ENCODE assay signal across 8 cellular contexts in the genomic region with DNA sequence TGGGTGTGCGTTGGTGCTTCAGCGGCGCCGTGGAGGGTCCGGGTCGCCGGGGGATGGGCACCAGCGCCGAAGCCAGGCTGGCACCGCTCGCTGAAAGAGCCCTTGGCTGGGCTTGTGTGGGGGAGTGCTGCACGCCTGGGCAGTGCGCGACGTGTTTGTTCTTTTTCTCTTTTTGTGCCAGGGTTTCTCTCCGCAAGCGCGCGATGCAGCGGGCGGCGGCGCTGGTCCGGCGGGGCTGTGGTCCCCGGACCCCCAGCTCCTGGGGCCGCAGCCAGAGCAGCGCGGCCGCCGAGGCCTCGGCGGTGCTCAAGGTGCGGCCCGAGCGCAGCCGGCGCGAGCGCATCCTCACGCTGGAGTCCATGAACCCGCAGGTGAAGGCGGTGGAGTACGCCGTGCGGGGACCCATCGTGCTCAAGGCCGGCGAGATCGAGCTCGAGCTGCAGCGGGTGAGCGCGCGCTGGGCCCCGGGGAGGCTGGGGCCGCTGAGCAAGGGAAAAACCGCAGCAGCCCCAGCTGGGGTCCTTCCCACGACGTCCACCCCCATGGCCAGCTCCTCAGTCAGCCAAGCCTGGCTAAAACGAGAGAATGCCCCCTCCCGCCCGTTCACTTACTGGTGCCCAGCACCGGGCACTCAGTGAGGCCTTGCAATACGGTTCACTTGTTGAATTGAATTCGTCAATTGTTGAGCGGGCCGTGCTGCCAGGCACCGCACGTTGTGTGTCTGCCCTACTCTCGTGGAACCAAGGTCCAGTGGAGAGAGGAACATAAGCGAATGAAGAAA. TPM values are rescaled to one million over a fixed set of nuclear protein-coding genes. Genes with fewer than 3 reads are reported as not detected.
DNase-seq lines count a peak whose midpoint lies in the region; ATAC-seq and TF ChIP-seq lines count a peak whose summit lies in the region.

No MANE protein-coding gene starts in this region.

- H3K27me3 ChIP-seq in AG04450 (ENCODE audit: control insufficient read depth, insufficient read depth, low read length) = peaks cover 2% of the 10 kb centered on the region

- ATAC-seq in GM19035 (IDR thresholded peaks at IDR 0.05; ENCODE audit: unreplicated experiment) (peak; percentile 26), HG03457 (IDR thresholded peaks at IDR 0.05; ENCODE audit: unreplicated experiment) (peak; percentile 21), omental fat pad (ENCODE audit: low FRiP score) (peak; percentile 1), HG03460 (IDR thresholded peaks at IDR 0.05; ENCODE audit: unreplicated experiment) (no peak)
- ATAC-seq in activated T-cell treated with anti-CD3 and anti-CD28 coated beads, Interleukin-2, amount 50 U/mL, for 4 hours = peak; percentile 38 to 45

- H3K4me3 Mint-ChIP-seq in activated T-cell treated with anti-CD3 and anti-CD28 coated beads, Interleukin-2, amount 50 U/mL, for 4 hours = peak overlapping the region; percentile 81

- no peak for DNase-seq in AG04450 (ENCODE audit: low read depth, low spot score)
- DNase-seq in activated T-cell treated with anti-CD3 and anti-CD28 coated beads, Interleukin-2, amount 50 U/mL, for 4 hours = no peak
- peak in 1 of 2 donors; percentile 53 for DNase-seq in foreskin fibroblast
- no peak for DNase-seq in omental fat pad (ENCODE audit: low spot score)
- no peak for DNase-seq in NCI-H1930 (lab: John Stamatoyannopoulos, UW)

- H3K27me3 Mint-ChIP-seq in activated T-cell treated with anti-CD3 and anti-CD28 coated beads, Interleukin-2, amount 50 U/mL, for 4 hours (ENCODE audit: low read depth) = peaks cover 6% of the 10 kb centered on the region

- CTCF ChIA-PET in AG04450 (lab: Charles Lee) = interaction anchor here (0.7 to 5.2 kb wide), 4 partner anchors 24 to 517 kb away, joined by 5 to 28 read pairs (median 14); no protein-coding TSS in a partner anchor

- no peaks in the 10 kb centered on the region for H3K36me3 Mint-ChIP-seq in activated T-cell treated with anti-CD3 and anti-CD28 coated beads, Interleukin-2, amount 50 U/mL, for 4 hours (ENCODE audit: insufficient read depth)

- H3K4me3 ChIP-seq in AG04450 (ENCODE audit: low read depth, low read length) (peak overlapping the region; percentile 92), foreskin fibroblast (ENCODE audit: low read depth in 1 of 2, low read length in 2 of 2) (peak overlapping the region; percentile 79 to 82)

- H3K27ac ChIP-seq in AG04450 (ENCODE audit: low read depth, low read length) = peak overlapping the region; percentile 39

- TF ChIP-seq CTCF in AG04450 (IDR thresholded peaks at IDR 0.05; ENCODE audit: low read depth, low read length) (no peak), foreskin fibroblast (IDR thresholded peaks at IDR 0.05; ENCODE audit: low read depth, low read length) (no peak), omental fat pad (IDR thresholded peaks at IDR 0.05) (no peak)

- no peaks in the 10 kb centered on the region; the same call in 1 of the 2 replicates for H3K9me3 ChIP-seq in AG04450 (ENCODE audit: control insufficient read depth, insufficient read depth, low read length)

- no peaks in the 10 kb centered on the region for H3K9me3 Mint-ChIP-seq in activated T-cell treated with anti-CD3 and anti-CD28 coated beads, Interleukin-2, amount 50 U/mL, for 4 hours

- H3K4me1 Mint-ChIP-seq in activated T-cell treated with anti-CD3 and anti-CD28 coated beads, Interleukin-2, amount 50 U/mL, for 4 hours (ENCODE audit: low read depth) = peaks cover 9% of the 10 kb centered on the region

- POLR2A ChIA-PET in AG04450 (lab: Yijun Ruan, JAX) = interaction anchor here (1.3 kb wide), 1 partner anchor 24 kb away, joined by 3 read pairs; no protein-coding TSS in a partner anchor

RNA-seq across cellular contexts. Expression of gene GPT2, which starts 0.5 kb away (rescaled TPM):
- 18.5 and 23.0 TPM in 2 replicates for polyA plus RNA-seq in AG04450 (2011; rRNA removed)
- polyA minus RNA-seq in AG04450 (2011; rRNA and poly(A)+ RNA removed) = 41.9 and 61.7 TPM in 2 replicates
- total RNA-seq in activated T-cell treated with anti-CD3 and anti-CD28 coated beads, Interleukin-2, amount 50 U/mL, for 4 hours = 10 to 100 TPM in 2 of 3 donors, 1 to 10 TPM in 1; 8.8 to 18.1 (median 11.2) TPM
- 100 to 1,000 TPM in 3 of 4 donors, 10 to 100 TPM in 1; 57.5 to 138 (median 105) TPM for total RNA-seq in omental fat pad

RNA-seq across cellular contexts. Expression of gene C16orf87, which starts 53.7 kb away (rescaled TPM):
- 16.8 and 21.7 TPM in 2 replicates for polyA plus RNA-seq in AG04450 (2011; rRNA removed)
- 10.7 and 17.5 TPM in 2 replicates for polyA minus RNA-seq in AG04450 (2011; rRNA and poly(A)+ RNA removed)
- 10 to 100 TPM; 19.5 to 24.8 (median 22.4) TPM for total RNA-seq in activated T-cell treated with anti-CD3 and anti-CD28 coated beads, Interleukin-2, amount 50 U/mL, for 4 hours
- total RNA-seq in omental fat pad = 1 to 10 TPM; 4.0 to 6.6 (median 4.7) TPM
